ENCODE assay signal across 20 cellular contexts in the genomic region with DNA sequence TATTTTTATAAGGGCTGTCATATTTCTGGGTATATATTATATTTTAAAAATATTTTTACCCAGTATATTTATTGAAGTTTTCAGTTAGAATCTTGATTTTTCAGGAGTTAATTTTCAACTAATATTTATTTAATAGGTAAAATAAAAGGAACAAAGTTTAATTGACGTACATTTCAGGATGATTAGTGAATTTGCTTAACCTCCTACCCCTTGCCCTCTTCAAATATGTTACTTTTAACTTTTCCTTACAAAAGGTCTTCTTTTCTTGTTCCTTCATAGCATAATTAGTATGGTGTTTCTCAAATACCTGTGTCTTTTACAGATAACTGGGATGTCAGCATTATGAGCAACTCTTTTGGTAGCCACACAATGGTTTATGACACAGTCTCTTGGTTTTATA. TPM values are rescaled to one million over a fixed set of nuclear protein-coding genes. Genes with fewer than 3 reads are reported as not detected.
DNase-seq lines count a peak whose midpoint lies in the region; ATAC-seq, FAIRE-seq and TF ChIP-seq lines count a peak whose summit lies in the region.
"Had no signal": no experiment of that assay in that cellular context is flagged by ENCODE, and none has a peak within 500 bp of the region (broad histone marks: within the 10 kb centered on the region; RNA-seq: fewer than 3 reads in every experiment).

No MANE protein-coding gene starts in this region.

- no peaks in the 10 kb centered on the region for H3K27me3 Mint-ChIP-seq in activated CD4-positive, alpha-beta T cell treated with anti-CD3 and anti-CD28 coated beads, Interleukin-2, amount 10 ng/mL, durations not matched to agents 7 days and 5 days
- H3K27me3 Mint-ChIP-seq in activated CD4-positive, alpha-beta T cell treated with anti-CD3 and anti-CD28 coated beads, Interleukin-2, amount 10 ng/mL, durations not matched to agents 24 days and 14 days = no peaks in the 10 kb centered on the region
- no peaks in the 10 kb centered on the region for H3K27me3 Mint-ChIP-seq in activated CD8-positive, alpha-beta T cell treated with anti-CD3 and anti-CD28 coated beads for 36 hours
- H3K27me3 Mint-ChIP-seq: B cell, IgD-negative memory B cell had no signal

- peak overlapping the region; percentile 6 for H3K27ac Mint-ChIP-seq in activated CD4-positive, alpha-beta T cell treated with anti-CD3 and anti-CD28 coated beads, Interleukin-2, amount 10 ng/mL, durations not matched to agents 7 days and 5 days
- H3K27ac Mint-ChIP-seq in activated CD4-positive, alpha-beta T cell treated with anti-CD3 and anti-CD28 coated beads, Interleukin-2, amount 10 ng/mL, durations not matched to agents 24 days and 14 days = no peak overlapping the region
- H3K27ac Mint-ChIP-seq in activated CD8-positive, alpha-beta T cell treated with anti-CD3 and anti-CD28 coated beads for 36 hours = no peak overlapping the region
- H3K27ac Mint-ChIP-seq: B cell had no signal

- H3K9me3 ChIP-seq in liver (ENCODE audit: control insufficient read depth in 4 of 4, low read length in 3 of 4) (no peaks in the 10 kb centered on the region), HepG2 (ENCODE audit: low read length) (no peaks in the 10 kb centered on the region), DND-41 (ENCODE audit: insufficient read depth, low read length, severe bottlenecking) (no peaks in the 10 kb centered on the region), right lobe of liver (no peaks in the 10 kb centered on the region)
- H3K9me3 ChIP-seq: Caco-2 had no signal

- ATAC-seq in HepG2 = no peak
- ATAC-seq in DND-41 (ENCODE audit: insufficient read depth, low read depth) = no peak
- peak in 3 of 4 donors; percentile 30 to 52 (median 44) for ATAC-seq in right lobe of liver
- no peak for ATAC-seq in HG03565 (IDR thresholded peaks at IDR 0.05; ENCODE audit: unreplicated experiment)
- no peak for ATAC-seq in activated CD8-positive, alpha-beta T cell treated with anti-CD3 and anti-CD28 coated beads for 36 hours
- ATAC-seq: HCT116 had no signal

- in situ Hi-C loops in HepG2 (cut with HindIII; ENCODE audit: extremely low pct_ligation_motif_present, low pct_unique_long_range_greater_than_20kb) = no loop called here

- no peak overlapping the region for H2AFZ ChIP-seq in HepG2 (ENCODE audit: low read length)
- no peak overlapping the region for H2AFZ ChIP-seq in DND-41 (ENCODE audit: low read depth, low read length)

- peaks cover 28% of the 10 kb centered on the region for H3K4me1 Mint-ChIP-seq in activated CD4-positive, alpha-beta T cell treated with anti-CD3 and anti-CD28 coated beads, Interleukin-2, amount 10 ng/mL, durations not matched to agents 7 days and 5 days
- H3K4me1 Mint-ChIP-seq in activated CD4-positive, alpha-beta T cell treated with anti-CD3 and anti-CD28 coated beads, Interleukin-2, amount 10 ng/mL, durations not matched to agents 24 days and 14 days = peaks cover 23% of the 10 kb centered on the region
- H3K4me1 Mint-ChIP-seq in activated CD8-positive, alpha-beta T cell treated with anti-CD3 and anti-CD28 coated beads for 36 hours (ENCODE audit: low read depth) = peaks cover 18% of the 10 kb centered on the region

- H3K4me1 ChIP-seq in liver (ENCODE audit: control insufficient read depth in 4 of 4, insufficient read depth in 4 of 4, low read length in 3 of 4) = peaks cover 5 to 32% (median 16%) of the 10 kb centered on the region in 4 donors
- peaks cover 6% of the 10 kb centered on the region; the same call in 1 of the 2 replicates for H3K4me1 ChIP-seq in HepG2 (ENCODE audit: insufficient read depth, low read length)
- peaks cover 19% of the 10 kb centered on the region for H3K4me1 ChIP-seq in DND-41 (ENCODE audit: insufficient read depth, low read length)
- peaks cover 0 to 12% (median 4%) of the 10 kb centered on the region in 4 donors for H3K4me1 ChIP-seq in right lobe of liver
- H3K4me1 ChIP-seq: Caco-2 had no signal

- DNase-seq in activated CD4-positive, alpha-beta T cell treated with anti-CD3 and anti-CD28 coated beads, Interleukin-2, amount 10 ng/mL, durations not matched to agents 7 days and 5 days = no peak
- no peak for DNase-seq in activated CD4-positive, alpha-beta T cell treated with anti-CD3 and anti-CD28 coated beads, Interleukin-2, amount 10 ng/mL, durations not matched to agents 24 days and 14 days
- DNase-seq in HepG2 (ENCODE audit: low spot score) = no peak
- DNase-seq in DND-41 = no peak
- DNase-seq in right lobe of liver = no peak
- no peak for DNase-seq in activated CD8-positive, alpha-beta T cell treated with anti-CD3 and anti-CD28 coated beads for 36 hours
- DNase-seq: Caco-2, GF-D8, GOT3, H7, HFFc6 had no signal

- no peak for TF ChIP-seq CTCF in liver (IDR thresholded peaks at IDR 0.05; ENCODE audit: low read depth, low read length, missing input control)
- no peak for TF ChIP-seq CTCF in HepG2 (CRISPR knock-in tag; IDR thresholded peaks at IDR 0.05)
- no peak for TF ChIP-seq CTCF in DND-41 (IDR thresholded peaks at IDR 0.05; ENCODE audit: borderline replicate concordance, extremely low read depth, low read length, poor library complexity, severe bottlenecking)
- TF ChIP-seq CTCF in right lobe of liver (IDR thresholded peaks at IDR 0.05) = no peak
- TF ChIP-seq CTCF in activated CD8-positive, alpha-beta T cell treated with anti-CD3 and anti-CD28 coated beads for 36 hours (IDR thresholded peaks at IDR 0.05) = no peak

- 40% methylated on average over 1 of the region's 1 CpG for WGBS in liver
- WGBS in HepG2 (ENCODE audit: low lambda C conversion rate) = 97% methylated on average over 1 of the region's 1 CpG
- 35% methylated on average over 1 of the region's 1 CpG for WGBS in right lobe of liver (ENCODE audit: insufficient coverage, low coverage, low lambda C conversion rate, missing lambda C conversion rate)

- H3K9ac ChIP-seq in liver (ENCODE audit: low read depth in 1 of 2, low read length in 2 of 2) = peak overlapping the region in 1 of 2 donors; percentile 79
- no peak overlapping the region for H3K9ac ChIP-seq in HepG2 (ENCODE audit: insufficient read depth, low read depth, low read length)
- no peak overlapping the region for H3K9ac ChIP-seq in DND-41 (ENCODE audit: low read depth, low read length)

- H4K20me1 ChIP-seq in HepG2 (ENCODE audit: insufficient read depth, low read length) = no peaks in the 10 kb centered on the region
- H4K20me1 ChIP-seq in DND-41 (ENCODE audit: insufficient read depth, low read length) = no peaks in the 10 kb centered on the region

- POLR2A ChIA-PET in activated CD4-positive, alpha-beta T cell treated with anti-CD3 and anti-CD28 coated beads, Interleukin-2, amount 10 ng/mL, durations not matched to agents 7 days and 5 days (lab: Charles Lee) = no interaction called here
- POLR2A ChIA-PET in HepG2 (lab: Yijun Ruan, JAX) = no interaction called here
- POLR2A ChIA-PET in activated CD8-positive, alpha-beta T cell treated with anti-CD3 and anti-CD28 coated beads for 36 hours (lab: Charles Lee) = no interaction called here

- no peak for FAIRE-seq in HepG2 (lab: Jason Lieb, UNC)
- FAIRE-seq: D721Med, HTR-8/SVneo had no signal

- CTCF ChIA-PET in activated CD4-positive, alpha-beta T cell treated with anti-CD3 and anti-CD28 coated beads, Interleukin-2, amount 10 ng/mL, durations not matched to agents 7 days and 5 days (lab: Charles Lee) = no interaction called here
- CTCF ChIA-PET in HepG2 (lab: Yijun Ruan, JAX; ENCODE audit: low intra/inter-chr PET ratio, low total read pairs) = no interaction called here
- CTCF ChIA-PET in activated CD8-positive, alpha-beta T cell treated with anti-CD3 and anti-CD28 coated beads for 36 hours (lab: Charles Lee) = no interaction called here

- no peak overlapping the region for H3K4me3 Mint-ChIP-seq in activated CD4-positive, alpha-beta T cell treated with anti-CD3 and anti-CD28 coated beads, Interleukin-2, amount 10 ng/mL, durations not matched to agents 7 days and 5 days
- no peak overlapping the region for H3K4me3 Mint-ChIP-seq in activated CD4-positive, alpha-beta T cell treated with anti-CD3 and anti-CD28 coated beads, Interleukin-2, amount 10 ng/mL, durations not matched to agents 24 days and 14 days
- no peak overlapping the region for H3K4me3 Mint-ChIP-seq in activated CD8-positive, alpha-beta T cell treated with anti-CD3 and anti-CD28 coated beads for 36 hours

- H3K36me3 Mint-ChIP-seq in activated CD4-positive, alpha-beta T cell treated with anti-CD3 and anti-CD28 coated beads, Interleukin-2, amount 10 ng/mL, durations not matched to agents 7 days and 5 days (ENCODE audit: low read depth) = peaks cover 36% of the 10 kb centered on the region
- H3K36me3 Mint-ChIP-seq in activated CD4-positive, alpha-beta T cell treated with anti-CD3 and anti-CD28 coated beads, Interleukin-2, amount 10 ng/mL, durations not matched to agents 24 days and 14 days (ENCODE audit: low read depth) = peaks cover 37% of the 10 kb centered on the region
- H3K36me3 Mint-ChIP-seq in activated CD8-positive, alpha-beta T cell treated with anti-CD3 and anti-CD28 coated beads for 36 hours (ENCODE audit: low read depth) = peaks cover 25% of the 10 kb centered on the region

- H3K27me3 ChIP-seq in liver (ENCODE audit: control insufficient read depth in 4 of 4, insufficient read depth in 4 of 4, low read length in 3 of 4) = no peaks in the 10 kb centered on the region
- H3K27me3 ChIP-seq in HepG2 (ENCODE audit: control insufficient read depth in 1 of 2, insufficient read depth in 2 of 2, low read length in 2 of 2) = no peaks in the 10 kb centered on the region
- H3K27me3 ChIP-seq in DND-41 (ENCODE audit: insufficient read depth, low read length, poor library complexity) = no peaks in the 10 kb centered on the region
- no peaks in the 10 kb centered on the region for H3K27me3 ChIP-seq in right lobe of liver
- H3K27me3 ChIP-seq: BLaER1 treated with 17β-estradiol and CSF1 and Interleukin-3, amounts not matched to agents 10 nM and 100 nM had no signal

- TF ChIP-seq POLR2A in HepG2 (IDR thresholded peaks at IDR 0.05; ENCODE audit: insufficient read depth in 1 of 2, low read depth in 2 of 2, low read length in 2 of 2) (no peak), right lobe of liver (IDR thresholded peaks at IDR 0.05) (no peak)

- intact Hi-C loops in activated CD4-positive, alpha-beta T cell treated with anti-CD3 and anti-CD28 coated beads, Interleukin-2, amount 10 ng/mL, durations not matched to agents 24 days and 14 days (cut with micrococcal nuclease) = loop anchor here (1.0 to 5.0 kb wide), 2 partner anchors 10 to 45 kb away; no protein-coding TSS in a partner anchor
- intact Hi-C loops in HepG2 (cut with micrococcal nuclease; ENCODE audit: unreplicated experiment) (no loop called here), right lobe of liver (cut with DNase I) (no loop called here)
- intact Hi-C loops in activated CD8-positive, alpha-beta T cell treated with anti-CD3 and anti-CD28 coated beads for 36 hours (cut with micrococcal nuclease) = no loop called here

- no peaks in the 10 kb centered on the region for H3K9me3 Mint-ChIP-seq in activated CD4-positive, alpha-beta T cell treated with anti-CD3 and anti-CD28 coated beads, Interleukin-2, amount 10 ng/mL, durations not matched to agents 7 days and 5 days
- no peaks in the 10 kb centered on the region for H3K9me3 Mint-ChIP-seq in activated CD4-positive, alpha-beta T cell treated with anti-CD3 and anti-CD28 coated beads, Interleukin-2, amount 10 ng/mL, durations not matched to agents 24 days and 14 days
- H3K9me3 Mint-ChIP-seq in activated CD8-positive, alpha-beta T cell treated with anti-CD3 and anti-CD28 coated beads for 36 hours = no peaks in the 10 kb centered on the region
- H3K9me3 Mint-ChIP-seq: HFFc6, IgD-negative memory B cell had no signal

- H3K36me3 ChIP-seq in liver (ENCODE audit: control insufficient read depth in 4 of 4, insufficient read depth in 3 of 4, low read depth in 1 of 4, low read length in 3 of 4) = peaks cover 2 to 3% (median 2%) of the 10 kb centered on the region in 4 donors
- H3K36me3 ChIP-seq in HepG2 (replicated peaks in 1 of 2; ENCODE audit: control insufficient read depth in 1 of 2, insufficient read depth in 2 of 2, low read length in 2 of 2) = peaks cover 2 to 4% of the 10 kb centered on the region in 2 experiments; a peak in 3 of 5 replicates
- peaks cover 16% of the 10 kb centered on the region; the same call in 1 of the 2 replicates for H3K36me3 ChIP-seq in DND-41 (ENCODE audit: insufficient read depth, low read length)
- H3K36me3 ChIP-seq in right lobe of liver = peaks cover 0 to under 1% (median 0%) of the 10 kb centered on the region in 4 donors

- H3K27ac ChIP-seq in liver (ENCODE audit: low read depth in 1 of 2, low read length in 2 of 2) = peak overlapping the region; percentile 65 to 72
- H3K27ac ChIP-seq in HepG2 (ENCODE audit: extremely low read length, insufficient read depth, low read length) = no peak overlapping the region
- no peak overlapping the region for H3K27ac ChIP-seq in DND-41 (ENCODE audit: low read length)
- H3K27ac ChIP-seq in right lobe of liver = peak overlapping the region; percentile 47 to 78 (median 77)
- H3K27ac ChIP-seq: 22Rv1 had no signal

- no peak overlapping the region for H3K4me3 ChIP-seq in liver (ENCODE audit: low read depth in 1 of 3, low read length in 3 of 3)
- no peak overlapping the region for H3K4me3 ChIP-seq in HepG2 (replicated peaks in 1 of 3; ENCODE audit: insufficient read depth in 1 of 3, low read depth in 2 of 3, low read length in 3 of 3)
- H3K4me3 ChIP-seq in DND-41 (ENCODE audit: low read depth in 1 of 2, low read length in 2 of 2) = no peak overlapping the region
- peak overlapping the region in 2 of 3 donors; percentile 34 to 37 for H3K4me3 ChIP-seq in right lobe of liver

- no peak for TF ChIP-seq RAD21 in liver (IDR thresholded peaks at IDR 0.05)
- TF ChIP-seq RAD21 in HepG2 (CRISPR knock-in tag; IDR thresholded peaks at IDR 0.05) = no peak

- BruUV-seq in HepG2 (replicated peaks; lab: Mats Ljungman, UMichigan) = no TSS peak

- H3K4me2 ChIP-seq in HepG2 (ENCODE audit: low read depth, low read length) = no peak overlapping the region
- H3K4me2 ChIP-seq in DND-41 (ENCODE audit: insufficient read depth, low read length) = peak overlapping the region; percentile 80; the same call in 1 of the 2 replicates

- TF ChIP-seq EP300 in HepG2 (IDR thresholded peaks at IDR 0.05; ENCODE audit: low read depth in 2 of 2, low read length in 2 of 2) (no peak), HepG2 (CRISPR knock-in tag; IDR thresholded peaks at IDR 0.05; ENCODE audit: borderline replicate concordance) (no peak)

- H3K79me2 ChIP-seq in HepG2 (ENCODE audit: insufficient read depth, low read length) (no peaks in the 10 kb centered on the region), DND-41 (ENCODE audit: insufficient read depth, low read length) (peaks cover 3% of the 10 kb centered on the region; the same call in 1 of the 2 replicates)

RNA-seq across cellular contexts. Expression of gene MSMO1, which starts 24.8 kb away (rescaled TPM):
- 10 to 100 TPM; 35.9 to 44.7 TPM for total RNA-seq in activated CD4-positive, alpha-beta T cell treated with anti-CD3 and anti-CD28 coated beads, Interleukin-2, amount 10 ng/mL, durations not matched to agents 7 days and 5 days
- total RNA-seq in activated CD4-positive, alpha-beta T cell treated with anti-CD3 and anti-CD28 coated beads, Interleukin-2, amount 10 ng/mL, durations not matched to agents 24 days and 14 days = 82.0 and 82.3 TPM in 2 replicates
- total RNA-seq in liver = 100 to 1,000 TPM; 448 to 721 TPM
- polyA plus RNA-seq in liver = 100 to 1,000 TPM; 153 to 204 TPM
- 135 and 216 TPM in 2 replicates for total RNA-seq in HepG2 (2016; rRNA removed; fragmentation: Illumina TruSeq; extraction: Trizol)
- total RNA-seq in HepG2 (2016; cell fraction: cytosol; rRNA removed; fragmentation: Illumina TruSeq; extraction: Trizol; ENCODE audit: low read depth) = 56.7 and 57.3 TPM in 2 replicates
- total RNA-seq in HepG2 (2016; cell fraction: insoluble cytoplasmic fraction; rRNA removed; fragmentation: Illumina TruSeq; extraction: Trizol) = 150 and 216 TPM in 2 replicates
- total RNA-seq in HepG2 (2016; cell fraction: membrane; rRNA removed; fragmentation: Illumina TruSeq; extraction: Trizol) = 135 and 158 TPM in 2 replicates
- total RNA-seq in HepG2 (2016; cell fraction: nucleus; rRNA removed; fragmentation: Illumina TruSeq; extraction: Trizol) = 178 and 218 TPM in 2 replicates
- polyA plus RNA-seq in HepG2 (2011; rRNA removed) = 98.1 and 138 TPM in 2 replicates
- polyA plus RNA-seq in HepG2 (2011; cell fraction: cytosol; rRNA removed) = 48.1 and 138 TPM in 2 replicates
- 17.9 and 54.3 TPM in 2 replicates for polyA plus RNA-seq in HepG2 (2011; cell fraction: nucleus; rRNA removed)
- polyA plus RNA-seq in HepG2 (2012) = 175 and 202 TPM in 2 replicates
- 23.5 and 27.9 TPM in 2 replicates for polyA plus RNA-seq in HepG2 (2016; cell fraction: cytosol; fragmentation: Illumina TruSeq; extraction: Trizol; ENCODE audit: low read depth)
- 109 and 119 TPM in 2 replicates for polyA plus RNA-seq in HepG2 (2016; cell fraction: insoluble cytoplasmic fraction; fragmentation: Illumina TruSeq; extraction: Trizol; ENCODE audit: low read depth)
- 58.7 and 63.0 TPM in 2 replicates for polyA plus RNA-seq in HepG2 (2016; cell fraction: membrane; fragmentation: Illumina TruSeq; extraction: Trizol; ENCODE audit: low read depth)
- polyA plus RNA-seq in HepG2 (2016; cell fraction: nucleus; fragmentation: Illumina TruSeq; extraction: Trizol; ENCODE audit: insufficient read depth, low read depth) = 234 and 249 TPM in 2 replicates
- 11.4 and 32.9 TPM in 2 replicates for polyA minus RNA-seq in HepG2 (2011; rRNA and poly(A)+ RNA removed; ENCODE audit: low replicate concordance)
- 61.6 and 109 TPM in 2 replicates for polyA minus RNA-seq in HepG2 (2011; cell fraction: cytosol; rRNA and poly(A)+ RNA removed)
- 48.5 and 106 TPM in 2 replicates for polyA minus RNA-seq in HepG2 (2011; cell fraction: nucleus; rRNA and poly(A)+ RNA removed)
- 100 to 1,000 TPM in 4 of 6 experiments, 10 to 100 TPM in 2; 81.8 to 368 (median 122) TPM for total RNA-seq in right lobe of liver
- 10 to 100 TPM; 42.3 to 43.2 TPM for total RNA-seq in activated CD8-positive, alpha-beta T cell treated with anti-CD3 and anti-CD28 coated beads for 36 hours

Comparison
In these comparisons a context has a peak if more than half of its experiments do, and no peak if none do; other contexts are left out.
1. H3K27ac ChIP-seq: peak in liver (2 of 2) and right lobe of liver (3 of 3); none in HepG2 (single experiment) and DND-41 (single experiment).
2. H3K4me3 ChIP-seq: peak in right lobe of liver (2 of 3); none in liver (0 of 3), HepG2 (0 of 3) and DND-41 (0 of 2).
3. ATAC-seq: peak in right lobe of liver (3 of 4); none in HepG2 (single experiment), DND-41 (single experiment), HG03565 (single experiment) and activated CD8-positive, alpha-beta T cell treated with anti-CD3 and anti-CD28 coated beads for 36 hours (single experiment).